In the genomic region with DNA sequence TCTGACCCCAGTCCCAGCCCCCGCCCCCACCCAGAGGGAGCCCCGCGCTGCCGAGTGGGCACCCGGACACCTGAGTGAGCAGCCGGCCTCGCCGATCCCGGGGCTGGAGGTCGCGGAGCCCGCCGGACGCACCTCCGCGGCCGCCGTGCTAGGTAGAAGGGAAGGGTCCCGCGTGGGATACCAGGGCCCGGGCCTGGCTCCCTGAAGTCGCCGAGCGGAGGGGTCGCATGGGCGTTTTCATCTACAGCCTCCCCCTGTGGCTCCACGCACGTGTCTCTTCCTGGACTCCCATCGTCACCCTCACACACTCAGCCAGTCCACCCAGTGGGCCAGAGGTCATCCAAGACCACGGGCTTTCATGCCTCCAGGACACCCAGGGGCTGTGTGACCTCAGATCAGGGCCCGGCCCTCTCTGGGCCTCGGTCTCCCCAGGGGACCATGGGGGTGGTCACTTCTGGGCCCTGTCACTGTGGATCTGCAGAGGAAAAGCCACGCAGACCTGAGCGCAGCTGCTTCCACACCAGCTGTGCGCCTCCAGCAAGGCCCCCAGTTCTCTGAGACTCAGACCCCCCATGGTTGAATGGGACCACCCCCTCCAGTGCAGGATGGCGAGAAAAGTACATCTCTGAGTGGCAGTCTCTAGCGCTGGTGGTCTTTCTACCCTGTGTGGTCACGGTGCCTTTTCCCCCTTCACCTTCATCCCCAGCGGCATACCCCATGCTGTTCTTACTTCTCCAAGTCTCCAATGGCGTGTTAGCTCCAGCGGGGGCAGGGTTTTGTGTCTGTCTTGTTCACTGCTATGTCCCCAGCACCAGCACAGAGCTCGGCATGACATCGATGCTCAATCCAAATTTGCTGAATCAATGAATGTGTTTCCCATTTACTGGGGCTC, we compare ENCODE assay signal across 8 cellular contexts. TPM values are rescaled to one million over a fixed set of nuclear protein-coding genes. Genes with fewer than 3 reads are reported as not detected.
DNase-seq lines count a peak whose midpoint lies in the region; ATAC-seq and TF ChIP-seq lines count a peak whose summit lies in the region.

No MANE protein-coding gene starts in this region.

- H3K27ac ChIP-seq in muscle layer of colon (ENCODE audit: low read depth, low read length): peak overlapping the region; percentile 71

- H3K27ac Mint-ChIP-seq in dendritic cell treated with granulocyte-macrophage colony-stimulating factor and Interleukin-4, amounts not matched to agents 40 ng/mL and 50 ng/mL, for 4 days: peak overlapping the region; percentile 87

- H3K27me3 Mint-ChIP-seq in dendritic cell treated with granulocyte-macrophage colony-stimulating factor and Interleukin-4, amounts not matched to agents 40 ng/mL and 50 ng/mL, for 4 days: peaks cover 42% of the 10 kb centered on the region

- intact Hi-C loops in dendritic cell treated with granulocyte-macrophage colony-stimulating factor and Interleukin-4, amounts not matched to agents 40 ng/mL and 50 ng/mL, for 4 days (cut with micrococcal nuclease): no loop called here

- peak overlapping the region; percentile 37 for H3K4me3 ChIP-seq in BE2C (ENCODE audit: low read depth, low read length)
- H3K4me3 ChIP-seq in muscle layer of colon (ENCODE audit: low read depth in 1 of 2, low read length in 2 of 2): peak overlapping the region; percentile 27 to 44

- DNase-seq in BE2C (no peak), NAMALWA (ENCODE audit: low spot score) (peak; percentile 36), NCI-H1105 treated with DMSO at 0.1 percent for 48 hours (lab: John Stamatoyannopoulos, UW) (no peak), DMS79 treated with DMSO at 0.1 percent for 48 hours (lab: John Stamatoyannopoulos, UW) (no peak), NCI-H1048 (lab: John Stamatoyannopoulos, UW) (no peak)

- TF ChIP-seq CTCF in BE2C (IDR thresholded peaks at IDR 0.05; ENCODE audit: low read depth, low read length): no peak

- no peaks in the 10 kb centered on the region for H3K27me3 ChIP-seq in BE2C
- H3K27me3 ChIP-seq in muscle layer of colon (ENCODE audit: control insufficient read depth in 1 of 2, insufficient read depth in 2 of 2, low read length in 2 of 2): no peaks in the 10 kb centered on the region

- H3K36me3 ChIP-seq in BE2C (no peaks in the 10 kb centered on the region), muscle layer of colon (ENCODE audit: insufficient read depth, low read length) (no peaks in the 10 kb centered on the region)

- peak overlapping the region; percentile 11 for H3K9ac ChIP-seq in muscle layer of colon (ENCODE audit: low read length)

- H3K9me3 Mint-ChIP-seq in dendritic cell treated with granulocyte-macrophage colony-stimulating factor and Interleukin-4, amounts not matched to agents 40 ng/mL and 50 ng/mL, for 4 days: no peaks in the 10 kb centered on the region

- no peak for ATAC-seq in GM21576 (IDR thresholded peaks at IDR 0.05; ENCODE audit: unreplicated experiment)

- H3K9me3 ChIP-seq in BE2C (no peaks in the 10 kb centered on the region), muscle layer of colon (ENCODE audit: low read length) (no peaks in the 10 kb centered on the region)

- peaks cover 11% of the 10 kb centered on the region for H3K36me3 Mint-ChIP-seq in dendritic cell treated with granulocyte-macrophage colony-stimulating factor and Interleukin-4, amounts not matched to agents 40 ng/mL and 50 ng/mL, for 4 days (ENCODE audit: low read depth)

- H3K4me1 ChIP-seq in BE2C: no peaks in the 10 kb centered on the region
- H3K4me1 ChIP-seq in muscle layer of colon (ENCODE audit: insufficient read depth, low read length): peaks cover 47% of the 10 kb centered on the region

- H3K4me3 Mint-ChIP-seq in dendritic cell treated with granulocyte-macrophage colony-stimulating factor and Interleukin-4, amounts not matched to agents 40 ng/mL and 50 ng/mL, for 4 days: peak overlapping the region; percentile 78

- peaks cover 84% of the 10 kb centered on the region for H3K4me1 Mint-ChIP-seq in dendritic cell treated with granulocyte-macrophage colony-stimulating factor and Interleukin-4, amounts not matched to agents 40 ng/mL and 50 ng/mL, for 4 days (ENCODE audit: low read depth)

RNA-seq across cellular contexts. Expression of a gene that starts 0.6 kb away (rescaled TPM):
- 2.9 TPM for polyA plus RNA-seq in BE2C (2012; ENCODE audit: insufficient read depth, insufficient read length, low read depth)
